Comparison of ENCODE assay signal across 8 cellular contexts in genomic region chr10:88986549-88987242, GRCh38. TPM values are rescaled to one million over a fixed set of nuclear protein-coding genes. Genes with fewer than 3 reads are reported as not detected.
DNase-seq lines count a peak whose midpoint lies in the region; ATAC-seq and TF ChIP-seq lines count a peak whose summit lies in the region.

No MANE protein-coding gene starts in this region.

- no peaks in the 10 kb centered on the region for H3K27me3 Mint-ChIP-seq in stimulated activated naive CD8-positive, alpha-beta T cell treated with anti-CD3 and anti-CD28 coated beads, Interleukin-15, amount 100 ng/mL, for 72 hours

- no peak overlapping the region for H3K4me3 ChIP-seq in GM12864 (ENCODE audit: low read depth, low read length)

- TF ChIP-seq CTCF in GM12864 (IDR thresholded peaks at IDR 0.05; ENCODE audit: low read depth, low read length, missing control alignments) (peak; percentile 43), foreskin keratinocyte (conservative IDR thresholded peaks at IDR 0.05) (peak; percentile 89)

- DNase-seq in AG08396 (ENCODE audit: low spot score), result peak; percentile 28
- DNase-seq in GM12864 (ENCODE audit: low read depth), result no peak
- DNase-seq in SK-MEL-5 (ENCODE audit: low read depth, low spot score), result peak; percentile 57
- no peak for DNase-seq in foreskin keratinocyte
- DNase-seq in superior temporal gyrus (ENCODE audit: extremely low spot score), result peak; percentile 84
- DNase-seq in stimulated activated naive CD8-positive, alpha-beta T cell treated with anti-CD3 and anti-CD28 coated beads, Interleukin-15, amount 100 ng/mL, for 72 hours, result no peak
- DNase-seq in activated CD4-positive, alpha-beta T cell treated with anti-CD3 and anti-CD28 coated beads for 4 hours, result no peak

- no peak overlapping the region for H3K4me3 Mint-ChIP-seq in stimulated activated naive CD8-positive, alpha-beta T cell treated with anti-CD3 and anti-CD28 coated beads, Interleukin-15, amount 100 ng/mL, for 72 hours

- no peak overlapping the region for H3K27ac ChIP-seq in foreskin keratinocyte

- H3K9me3 Mint-ChIP-seq in stimulated activated naive CD8-positive, alpha-beta T cell treated with anti-CD3 and anti-CD28 coated beads, Interleukin-15, amount 100 ng/mL, for 72 hours, result peaks cover 5 to 15% of the 10 kb centered on the region in 2 donors

- H3K4me1 Mint-ChIP-seq in stimulated activated naive CD8-positive, alpha-beta T cell treated with anti-CD3 and anti-CD28 coated beads, Interleukin-15, amount 100 ng/mL, for 72 hours, result peaks cover 53% of the 10 kb centered on the region

- H3K27me3 ChIP-seq in foreskin keratinocyte, result no peaks in the 10 kb centered on the region

- H3K4me1 ChIP-seq in foreskin keratinocyte, result peaks cover 6% of the 10 kb centered on the region

- in situ Hi-C loops in SK-MEL-5 (cut with HindIII; ENCODE audit: low pct_unique_long_range_greater_than_20kb, low sequenced_read_pairs), result no loop called here

- ATAC-seq in foreskin keratinocyte (no peak), HG02798 (IDR thresholded peaks at IDR 0.05; ENCODE audit: poor library complexity, unreplicated experiment) (no peak)
- ATAC-seq in stimulated activated naive CD8-positive, alpha-beta T cell treated with anti-CD3 and anti-CD28 coated beads, Interleukin-15, amount 100 ng/mL, for 72 hours, result no peak

- no peak overlapping the region for H3K27ac Mint-ChIP-seq in stimulated activated naive CD8-positive, alpha-beta T cell treated with anti-CD3 and anti-CD28 coated beads, Interleukin-15, amount 100 ng/mL, for 72 hours

RNA-seq across cellular contexts. Expression of gene FAS, which starts 3.9 kb away (rescaled TPM):
- total RNA-seq in SK-MEL-5 (2014; rRNA removed; shearing (Covaris generic)), result 3.4 and 7.3 TPM in 2 replicates
- polyA plus RNA-seq in SK-MEL-5 (2015; cell fraction: cytosol; rRNA removed), result 2.9 and 3.8 TPM in 2 replicates
- polyA plus RNA-seq in SK-MEL-5 (2015; cell fraction: nucleus; rRNA removed), result 3.7 and 8.4 TPM in 2 replicates
- 18.0 and 24.1 TPM in 2 replicates for total RNA-seq in foreskin keratinocyte
- polyA plus RNA-seq in foreskin keratinocyte, result 8.5 and 12.4 TPM in 2 replicates

RNA-seq across cellular contexts. Expression of gene ACTA2, which starts 34.1 kb away (rescaled TPM):
- total RNA-seq in SK-MEL-5 (2014; rRNA removed; shearing (Covaris generic)), result 2.8 and 2.9 TPM in 2 replicates
- 5.3 and 6.1 TPM in 2 replicates for polyA plus RNA-seq in SK-MEL-5 (2015; cell fraction: cytosol; rRNA removed)
- polyA plus RNA-seq in SK-MEL-5 (2015; cell fraction: nucleus; rRNA removed), result 0.75 and 1.3 TPM in 2 replicates
- 10.3 and 12.2 TPM in 2 replicates for total RNA-seq in foreskin keratinocyte
- 10.2 and 10.9 TPM in 2 replicates for polyA plus RNA-seq in foreskin keratinocyte

Comparison
In these comparisons a context has a peak if more than half of its experiments do, and no peak if none do; other contexts are left out.
1. DNase-seq: peak in AG08396 (single experiment), SK-MEL-5 (single experiment) and superior temporal gyrus (single experiment); none in GM12864 (single experiment), foreskin keratinocyte (0 of 2), stimulated activated naive CD8-positive, alpha-beta T cell treated with anti-CD3 and anti-CD28 coated beads, Interleukin-15, amount 100 ng/mL, for 72 hours (0 of 2) and activated CD4-positive, alpha-beta T cell treated with anti-CD3 and anti-CD28 coated beads for 4 hours (0 of 2).